8 cellular contexts compared by ENCODE assay signal in the genomic region with DNA sequence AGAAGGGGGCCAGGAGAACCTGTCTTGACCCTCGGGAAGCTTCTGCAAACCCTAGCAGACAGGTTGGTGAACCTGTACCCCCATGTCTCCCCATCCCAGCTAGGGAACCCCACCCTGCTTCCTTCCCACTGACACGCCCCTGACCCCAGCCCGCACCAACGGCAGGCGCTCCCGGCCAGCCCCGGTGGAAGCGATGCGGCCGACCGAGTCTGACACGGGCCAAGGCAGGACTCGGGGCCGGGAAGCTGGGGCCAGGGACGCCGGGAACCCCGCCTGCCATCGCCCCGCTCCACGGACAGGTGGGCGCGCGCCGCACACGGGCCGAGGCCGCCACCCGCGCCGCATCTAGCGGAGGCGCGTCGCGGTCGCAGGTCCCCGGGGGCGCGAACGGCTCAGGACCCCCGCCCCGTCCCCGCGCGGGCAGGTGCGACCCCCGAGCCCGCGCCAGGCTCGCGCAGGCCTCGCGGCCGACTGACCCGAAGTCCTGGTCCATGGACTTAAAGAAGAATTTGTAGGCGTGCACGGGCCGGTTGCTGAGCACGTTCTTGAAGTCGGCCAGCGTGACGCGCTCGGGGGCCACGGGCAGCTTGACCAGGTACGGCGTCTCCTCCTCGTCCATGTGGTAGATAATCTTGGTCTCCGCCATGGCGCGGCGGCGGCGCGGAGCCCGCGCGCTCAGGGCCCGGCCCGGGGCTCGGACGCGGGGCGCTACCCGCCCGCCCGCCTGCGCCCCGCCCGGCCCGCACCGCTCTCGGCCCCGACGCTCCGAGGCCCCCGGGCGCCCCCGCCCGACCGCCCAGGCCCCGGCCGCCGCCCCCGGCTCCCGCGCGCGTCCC. TPM values are rescaled to one million over a fixed set of nuclear protein-coding genes. Genes with fewer than 3 reads are reported as not detected.
DNase-seq lines count a peak whose midpoint lies in the region; ATAC-seq and TF ChIP-seq lines count a peak whose summit lies in the region.

No MANE protein-coding gene starts in this region.

- H3K9me3 Mint-ChIP-seq in activated CD8-positive, alpha-beta T cell treated with anti-CD3 and anti-CD28 coated beads for 36 hours: no peaks in the 10 kb centered on the region

- peak overlapping the region; percentile 25 for H3K27ac Mint-ChIP-seq in activated CD8-positive, alpha-beta T cell treated with anti-CD3 and anti-CD28 coated beads for 36 hours

- CTCF ChIA-PET in activated CD8-positive, alpha-beta T cell treated with anti-CD3 and anti-CD28 coated beads for 36 hours (lab: Charles Lee): interaction anchor here (0.9 to 1.6 kb wide), 6 partner anchors 23 to 193 kb away, joined by 3 to 17 read pairs (median 4); a partner anchor contains a TSS

- under 1% methylated on average over 109 of the region's 109 CpGs for WGBS in right cardiac atrium

- peak overlapping the region; percentile 78 for H3K4me3 Mint-ChIP-seq in activated CD8-positive, alpha-beta T cell treated with anti-CD3 and anti-CD28 coated beads for 36 hours

- H3K27me3 ChIP-seq in right cardiac atrium (ENCODE audit: control insufficient read depth, insufficient read depth): no peaks in the 10 kb centered on the region

- in situ Hi-C loops in G401 (cut with HindIII; ENCODE audit: low sequenced_read_pairs): no loop called here

- H3K36me3 Mint-ChIP-seq in activated CD8-positive, alpha-beta T cell treated with anti-CD3 and anti-CD28 coated beads for 36 hours (ENCODE audit: low read depth): no peaks in the 10 kb centered on the region

- H3K27me3 Mint-ChIP-seq in activated CD8-positive, alpha-beta T cell treated with anti-CD3 and anti-CD28 coated beads for 36 hours: peaks cover 9% of the 10 kb centered on the region

- no peak for DNase-seq in activated CD4-positive, CD25-positive, alpha-beta regulatory T cell (lab: John Stamatoyannopoulos, UW)
- DNase-seq in activated CD8-positive, alpha-beta T cell treated with anti-CD3 and anti-CD28 coated beads for 36 hours: no peak
- peak in 2 of 3 donors; percentile 75 to 77 for DNase-seq in right cardiac atrium
- no peak for DNase-seq in Kasumi-1 (lab: John Stamatoyannopoulos, UW)
- DNase-seq in G401 (ENCODE audit: low spot score): no peak

- peak; percentile 27 to 36 for ATAC-seq in activated CD4-positive, CD25-positive, alpha-beta regulatory T cell treated with anti-CD3 and anti-CD28 coated beads, Interleukin-2, amount 50 U/mL, for 24 hours
- ATAC-seq in HG03108 (IDR thresholded peaks at IDR 0.05; ENCODE audit: unreplicated experiment): peak; percentile 25
- ATAC-seq in activated CD8-positive, alpha-beta T cell treated with anti-CD3 and anti-CD28 coated beads for 36 hours: peak; percentile 17
- ATAC-seq in right cardiac atrium: peak in 1 of 2 donors; percentile 5

- H3K4me1 Mint-ChIP-seq in activated CD8-positive, alpha-beta T cell treated with anti-CD3 and anti-CD28 coated beads for 36 hours (ENCODE audit: low read depth): peaks cover 31% of the 10 kb centered on the region

- intact Hi-C loops in activated CD8-positive, alpha-beta T cell treated with anti-CD3 and anti-CD28 coated beads for 36 hours (cut with micrococcal nuclease): no loop called here
- intact Hi-C loops in right cardiac atrium (cut with DNase I): no loop called here

- no peak for TF ChIP-seq CTCF in activated CD8-positive, alpha-beta T cell treated with anti-CD3 and anti-CD28 coated beads for 36 hours (IDR thresholded peaks at IDR 0.05)

- H3K9me3 ChIP-seq in right cardiac atrium (ENCODE audit: control insufficient read depth, low read length): no peaks in the 10 kb centered on the region

- POLR2A ChIA-PET in activated CD8-positive, alpha-beta T cell treated with anti-CD3 and anti-CD28 coated beads for 36 hours (lab: Charles Lee): interaction anchor here (0.9 to 1.5 kb wide), 6 partner anchors 18 to 52 kb away, joined by 3 to 6 read pairs (median 4); a partner anchor contains a TSS

- H3K27ac ChIP-seq in right cardiac atrium (ENCODE audit: low read length) (peak overlapping the region; percentile 9), skin epidermis (peak overlapping the region in 18 of 21 experiments; percentile 41 to 88 (median 76))

- H3K4me3 ChIP-seq in right cardiac atrium (ENCODE audit: low read length): peak overlapping the region; percentile 88
- H3K4me3 ChIP-seq in skin epidermis: peak overlapping the region; percentile 50 to 90 (median 60)

- no peaks in the 10 kb centered on the region for H3K4me1 ChIP-seq in right cardiac atrium (ENCODE audit: control insufficient read depth, insufficient read depth, low read length)

RNA-seq across cellular contexts. Expression of a gene that starts 0.6 kb away (rescaled TPM):
- total RNA-seq in activated CD8-positive, alpha-beta T cell treated with anti-CD3 and anti-CD28 coated beads for 36 hours: 10 to 100 TPM; 37.2 to 39.2 TPM
- total RNA-seq in right cardiac atrium: 10 to 100 TPM; 64.4 to 87.4 (median 66.3) TPM
- 70.0 TPM for polyA plus RNA-seq in right cardiac atrium
- 66.4 and 70.2 TPM in 2 replicates for total RNA-seq in G401 (2014; rRNA removed; shearing (Covaris generic))

RNA-seq across cellular contexts. Expression of a gene that starts 9.7 kb away (rescaled TPM):
- under 1 TPM; 0.92 to 0.98 TPM for total RNA-seq in activated CD8-positive, alpha-beta T cell treated with anti-CD3 and anti-CD28 coated beads for 36 hours
- 10 to 100 TPM; 21.9 to 38.8 (median 36.3) TPM for total RNA-seq in right cardiac atrium
- polyA plus RNA-seq in right cardiac atrium: 39.5 TPM
- total RNA-seq in G401 (2014; rRNA removed; shearing (Covaris generic)): 23.0 and 26.7 TPM in 2 replicates

RNA-seq across cellular contexts. Expression of a gene that starts 17.6 kb away (rescaled TPM):
- total RNA-seq in activated CD8-positive, alpha-beta T cell treated with anti-CD3 and anti-CD28 coated beads for 36 hours: under 1 TPM; 0.13 to 0.14 TPM
- total RNA-seq in right cardiac atrium: under 1 TPM; 0.33 to 0.51 (median 0.38) TPM
- polyA plus RNA-seq in right cardiac atrium: 0.66 TPM
- 0.14 TPM in 1 of 2 replicates, not detected in the other for total RNA-seq in G401 (2014; rRNA removed; shearing (Covaris generic))

RNA-seq across cellular contexts. Expression of a gene that starts 24.0 kb away (rescaled TPM):
- total RNA-seq in activated CD8-positive, alpha-beta T cell treated with anti-CD3 and anti-CD28 coated beads for 36 hours: 10 to 100 TPM in 1 of 2 experiments, 1 to 10 TPM in 1; 8.4 to 11.0 TPM
- 10 to 100 TPM; 24.0 to 29.0 (median 27.0) TPM for total RNA-seq in right cardiac atrium
- polyA plus RNA-seq in right cardiac atrium: 53.9 TPM
- 22.5 and 23.5 TPM in 2 replicates for total RNA-seq in G401 (2014; rRNA removed; shearing (Covaris generic))

RNA-seq across cellular contexts. Expression of a gene that starts 24.2 kb away (rescaled TPM):
- total RNA-seq in activated CD8-positive, alpha-beta T cell treated with anti-CD3 and anti-CD28 coated beads for 36 hours: 100 to 1,000 TPM; 110 to 122 TPM
- total RNA-seq in right cardiac atrium: 10 to 100 TPM; 53.1 to 61.7 (median 58.7) TPM
- polyA plus RNA-seq in right cardiac atrium: 70.3 TPM
- total RNA-seq in G401 (2014; rRNA removed; shearing (Covaris generic)): 107 and 109 TPM in 2 replicates

Comparison
In these comparisons a context has a peak if more than half of its experiments do, and no peak if none do; other contexts are left out.
1. DNase-seq: peak in right cardiac atrium (2 of 3); none in activated CD4-positive, CD25-positive, alpha-beta regulatory T cell (0 of 4), activated CD8-positive, alpha-beta T cell treated with anti-CD3 and anti-CD28 coated beads for 36 hours (single experiment), Kasumi-1 (0 of 2) and G401 (single experiment).
2. RNA of a gene that starts 9.7 kb away (total RNA-seq): 21.9 to 38.8 TPM in right cardiac atrium and 23.0 to 26.7 TPM in G401; 0.92 to 0.98 TPM in activated CD8-positive, alpha-beta T cell treated with anti-CD3 and anti-CD28 coated beads for 36 hours; every median in the first group is over 10 times any median in the second.